In the genomic region with DNA sequence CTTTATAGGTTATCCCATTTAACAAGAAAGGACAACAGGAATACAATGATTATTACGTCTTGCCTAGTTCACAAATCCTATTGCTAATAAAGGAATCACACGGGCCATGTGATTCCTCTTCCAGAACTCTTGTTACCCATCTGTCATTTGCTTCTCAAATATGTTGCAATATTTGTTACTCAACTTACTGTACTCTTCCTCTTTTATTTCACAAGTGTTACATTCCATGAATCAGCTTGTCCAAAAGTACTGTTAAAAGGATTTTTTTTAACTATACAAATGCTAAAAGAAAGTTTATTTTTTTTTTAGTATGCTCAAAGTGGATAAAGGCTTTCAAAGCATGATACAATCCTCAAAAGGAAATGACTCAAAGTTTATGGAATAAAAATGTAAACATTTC, we compare ENCODE assay signal across 12 cellular contexts. TPM values are rescaled to one million over a fixed set of nuclear protein-coding genes. Genes with fewer than 3 reads are reported as not detected.
DNase-seq lines count a peak whose midpoint lies in the region; ATAC-seq, FAIRE-seq and TF ChIP-seq lines count a peak whose summit lies in the region.
"Had no signal": no experiment of that assay in that cellular context is flagged by ENCODE, and none has a peak within 500 bp of the region (broad histone marks: within the 10 kb centered on the region; RNA-seq: fewer than 3 reads in every experiment).

No MANE protein-coding gene starts in this region.

- whole genome bisulfite sequencing in small intestine, 3 donors, result 45 to 82% (median 71%) methylated on average over 2 of the region's 2 CpGs

- peak overlapping the region in 1 of 11 experiments; percentile 48; a peak in 1 of 22 replicates for H3K9ac ChIP-seq in BLaER1 treated with 17β-estradiol and CSF1 and Interleukin-3, amounts not matched to agents 10 nM and 100 nM

- TF ChIP-seq POLR2A in NB4 (IDR thresholded peaks at IDR 0.05; ENCODE audit: extremely low read depth, insufficient read length), result no peak

- ATAC-seq in GM19023 (IDR thresholded peaks at IDR 0.05; ENCODE audit: unreplicated experiment), result no peak

- no peaks in the 10 kb centered on the region for H4K20me1 ChIP-seq in BLaER1 treated with 17β-estradiol and CSF1 and Interleukin-3, amounts not matched to agents 10 nM and 100 nM

- peak; percentile 87 for DNase-seq in NB4 (ENCODE audit: low read depth)
- peak; percentile 94 for DNase-seq in choroid plexus epithelial cell (ENCODE audit: low read depth)
- DNase-seq in myocyte (ENCODE audit: low read depth), result peak; percentile 72
- no peak for DNase-seq in small intestine
- no peak for DNase-seq in posterior vena cava (ENCODE audit: low spot score)
- no peak for DNase-seq in T-helper 2 cell
- DNase-seq: effector memory CD4-positive, alpha-beta T cell; NCI-H1092 had no signal

- no peaks in the 10 kb centered on the region for H3K36me3 ChIP-seq in BLaER1 treated with 17β-estradiol and CSF1 and Interleukin-3, amounts not matched to agents 10 nM and 100 nM
- no peaks in the 10 kb centered on the region for H3K36me3 ChIP-seq in small intestine (ENCODE audit: control insufficient read depth in 2 of 2, insufficient read depth in 2 of 2, low read length in 2 of 2)

- H3K27ac ChIP-seq in BLaER1 treated with 17β-estradiol and CSF1 and Interleukin-3, amounts not matched to agents 10 nM and 100 nM, result peak overlapping the region in 8 of 11 experiments; percentile 48 to 88 (median 70); a peak in 14 of 22 replicates
- no peak overlapping the region for H3K27ac ChIP-seq in small intestine (ENCODE audit: low read depth in 1 of 2, low read length in 1 of 2)
- H3K27ac ChIP-seq: SK-N-MC had no signal

- H3K4me1 ChIP-seq in BLaER1 treated with 17β-estradiol and CSF1 and Interleukin-3, amounts not matched to agents 10 nM and 100 nM, result peaks cover 0 to 76% (median 20%) of the 10 kb centered on the region in 10 experiments; a peak in 11 of 20 replicates
- H3K4me1 ChIP-seq in small intestine (ENCODE audit: control insufficient read depth in 2 of 2, insufficient read depth in 1 of 2, low read depth in 1 of 2, low read length in 1 of 2), result peaks cover 0 to 3% of the 10 kb centered on the region in 2 donors

- peaks cover 0 to 19% (median under 1%) of the 10 kb centered on the region in 11 experiments; a peak in 7 of 22 replicates for H3K9me3 ChIP-seq in BLaER1 treated with 17β-estradiol and CSF1 and Interleukin-3, amounts not matched to agents 10 nM and 100 nM (replicated peaks in 1 of 11)
- H3K9me3 ChIP-seq in small intestine (ENCODE audit: control insufficient read depth, low read depth), result no peaks in the 10 kb centered on the region

- no peak overlapping the region for H3K4me3 ChIP-seq in BLaER1 treated with 17β-estradiol and CSF1 and Interleukin-3, amounts not matched to agents 10 nM and 100 nM
- H3K4me3 ChIP-seq in NB4 (ENCODE audit: low read depth, low read length) (no peak overlapping the region), choroid plexus epithelial cell (ENCODE audit: low read depth, low read length) (no peak overlapping the region), small intestine (ENCODE audit: low read depth in 1 of 2, low read length in 2 of 2) (no peak overlapping the region)
- H3K4me3 ChIP-seq: SK-N-MC had no signal

- no peak for FAIRE-seq in small intestine (lab: Jason Lieb, UNC)

- intact Hi-C loops in posterior vena cava (cut with DNase I), result no loop called here

- peak overlapping the region in 4 of 11 experiments; percentile 16 to 77 (median 31); a peak in 4 of 22 replicates for H3K4me2 ChIP-seq in BLaER1 treated with 17β-estradiol and CSF1 and Interleukin-3, amounts not matched to agents 10 nM and 100 nM

- TF ChIP-seq CTCF in NB4 (IDR thresholded peaks at IDR 0.05; ENCODE audit: low read depth, low read length) (no peak), choroid plexus epithelial cell (conservative IDR thresholded peaks at IDR 0.05; ENCODE audit: low read depth, low read length) (no peak)

- no peaks in the 10 kb centered on the region for H3K27me3 ChIP-seq in BLaER1 treated with 17β-estradiol and CSF1 and Interleukin-3, amounts not matched to agents 10 nM and 100 nM
- no peaks in the 10 kb centered on the region for H3K27me3 ChIP-seq in small intestine (ENCODE audit: control insufficient read depth in 2 of 2, insufficient read depth in 2 of 2, low read length in 2 of 2)

RNA-seq across cellular contexts. Expression of a gene that starts 3.9 kb away (rescaled TPM):
- 38.8 and 46.2 TPM in 2 replicates for total RNA-seq in myocyte
- 16.6 TPM for polyA plus RNA-seq in myocyte (2012)
- polyA plus RNA-seq in small intestine, result 10 to 100 TPM; 27.3 to 55.4 (median 44.7) TPM
- total RNA-seq in posterior vena cava, result 100 to 1,000 TPM; 120 to 152 TPM
- total RNA-seq: Daoy had no signal

Comparison
In these comparisons a context has a peak if more than half of its experiments do, and no peak if none do; other contexts are left out.
1. H3K27ac ChIP-seq: peak in BLaER1 treated with 17β-estradiol and CSF1 and Interleukin-3, amounts not matched to agents 10 nM and 100 nM (8 of 11); none in small intestine (0 of 2).
2. DNase-seq: peak in NB4 (single experiment), choroid plexus epithelial cell (single experiment) and myocyte (single experiment); none in small intestine (single experiment), posterior vena cava (single experiment) and T-helper 2 cell (0 of 5).